In genomic region chr6:31877651-31878161, GRCh38 we compare ENCODE assay signal across 12 cellular contexts. TPM values are rescaled to one million over a fixed set of nuclear protein-coding genes. Genes with fewer than 3 reads are reported as not detected.
DNase-seq lines count a peak whose midpoint lies in the region; TF ChIP-seq lines count a peak whose summit lies in the region.
"Had no signal": no experiment of that assay in that cellular context is flagged by ENCODE, and none has a peak within 500 bp of the region (broad histone marks: within the 10 kb centered on the region; RNA-seq: fewer than 3 reads in every experiment).

No MANE protein-coding gene starts in this region.

- DNase-seq in DMS153 (lab: John Stamatoyannopoulos, UW), result peak; percentile 62
- peak; percentile 46 for DNase-seq in NCI-H2029 (lab: John Stamatoyannopoulos, UW)
- no peak for DNase-seq in progenitor cell of endocrine pancreas (ENCODE audit: low spot score, unreplicated experiment)
- DNase-seq in A673 (ENCODE audit: low spot score), result no peak
- DNase-seq in GM10248 (ENCODE audit: extremely low spot score), result no peak
- DNase-seq in NCI-H524 treated with DMSO at 0.1 percent for 48 hours (lab: John Stamatoyannopoulos, UW), result no peak
- no peak for DNase-seq in activated CD4-positive, alpha-beta T cell treated with anti-CD3 and anti-CD28 coated beads, Interleukin-2, amount 10 ng/mL, durations not matched to agents 24 days and 14 days
- DNase-seq: activated B cell treated with CpG ODN at 0.5 μM for 24 hours, NCI-H524 had no signal

- H3K9me3 ChIP-seq in endocrine pancreas (ENCODE audit: control insufficient read depth, low read length) (no peaks in the 10 kb centered on the region), A673 (ENCODE audit: low read depth, low read length, poor library complexity, severe bottlenecking) (no peaks in the 10 kb centered on the region)

- CTCF ChIA-PET in A673 (lab: Charles Lee) (no interaction called here), GM10248 (lab: Yijun Ruan, JAX) (interaction anchor here (1.6 kb wide), 1 partner anchor 75 kb away, joined by 4 read pairs; no protein-coding TSS in a partner anchor)

- H3K4me3 Mint-ChIP-seq in progenitor cell of endocrine pancreas (ENCODE audit: low read depth), result peak overlapping the region; percentile 60
- no peak overlapping the region for H3K4me3 Mint-ChIP-seq in activated CD4-positive, alpha-beta T cell treated with anti-CD3 and anti-CD28 coated beads, Interleukin-2, amount 10 ng/mL, durations not matched to agents 24 days and 14 days
- H3K4me3 Mint-ChIP-seq: activated B cell treated with CpG ODN at 0.5 μM for 24 hours, CD14-positive monocyte had no signal

- H3K36me3 ChIP-seq in endocrine pancreas (ENCODE audit: control insufficient read depth, insufficient read depth, low read length) (peaks cover 10% of the 10 kb centered on the region), A673 (ENCODE audit: insufficient read depth, low read length, poor library complexity, severe bottlenecking) (peaks cover 30% of the 10 kb centered on the region)

- H3K9ac ChIP-seq in endocrine pancreas (ENCODE audit: control insufficient read depth, insufficient read depth, low read length), result peak overlapping the region; percentile 30

- H3K27me3 Mint-ChIP-seq in progenitor cell of endocrine pancreas, result no peaks in the 10 kb centered on the region
- H3K27me3 Mint-ChIP-seq in activated CD4-positive, alpha-beta T cell treated with anti-CD3 and anti-CD28 coated beads, Interleukin-2, amount 10 ng/mL, durations not matched to agents 24 days and 14 days, result no peaks in the 10 kb centered on the region
- H3K27me3 Mint-ChIP-seq: activated B cell treated with CpG ODN at 0.5 μM for 24 hours had no signal

- peaks cover 17% of the 10 kb centered on the region for H3K4me1 Mint-ChIP-seq in progenitor cell of endocrine pancreas (ENCODE audit: low read depth)
- peaks cover 2% of the 10 kb centered on the region for H3K4me1 Mint-ChIP-seq in activated CD4-positive, alpha-beta T cell treated with anti-CD3 and anti-CD28 coated beads, Interleukin-2, amount 10 ng/mL, durations not matched to agents 24 days and 14 days
- H3K4me1 Mint-ChIP-seq: activated B cell treated with CpG ODN at 0.5 μM for 24 hours, CD14-positive monocyte had no signal

- no peak overlapping the region for H3K4me3 ChIP-seq in endocrine pancreas (ENCODE audit: control insufficient read depth, insufficient read depth, low read length)
- no peak overlapping the region for H3K4me3 ChIP-seq in A673 (ENCODE audit: low read depth, low read length, poor library complexity, severe bottlenecking)

- intact Hi-C loops in A673 (cut with micrococcal nuclease; ENCODE audit: unreplicated experiment), result no loop called here
- intact Hi-C loops in activated CD4-positive, alpha-beta T cell treated with anti-CD3 and anti-CD28 coated beads, Interleukin-2, amount 10 ng/mL, durations not matched to agents 24 days and 14 days (cut with micrococcal nuclease), result no loop called here

- no peak overlapping the region for H3K27ac ChIP-seq in A673 (ENCODE audit: low read depth, low read length, poor library complexity, severe bottlenecking)

- no peaks in the 10 kb centered on the region for H3K27me3 ChIP-seq in endocrine pancreas (ENCODE audit: control insufficient read depth, insufficient read depth, low read length)
- H3K27me3 ChIP-seq in A673 (replicated peaks; ENCODE audit: insufficient read depth, low read depth, low read length, poor library complexity), result no peaks in the 10 kb centered on the region

- H3K36me3 Mint-ChIP-seq in progenitor cell of endocrine pancreas (ENCODE audit: insufficient read depth), result peaks cover 14% of the 10 kb centered on the region
- H3K36me3 Mint-ChIP-seq in activated CD4-positive, alpha-beta T cell treated with anti-CD3 and anti-CD28 coated beads, Interleukin-2, amount 10 ng/mL, durations not matched to agents 24 days and 14 days (ENCODE audit: low read depth), result peaks cover 24% of the 10 kb centered on the region

- no peaks in the 10 kb centered on the region for H3K9me3 Mint-ChIP-seq in progenitor cell of endocrine pancreas (ENCODE audit: low read depth)
- no peaks in the 10 kb centered on the region for H3K9me3 Mint-ChIP-seq in activated CD4-positive, alpha-beta T cell treated with anti-CD3 and anti-CD28 coated beads, Interleukin-2, amount 10 ng/mL, durations not matched to agents 24 days and 14 days
- H3K9me3 Mint-ChIP-seq: activated B cell treated with CpG ODN at 0.5 μM for 24 hours had no signal

- H3K27ac Mint-ChIP-seq in progenitor cell of endocrine pancreas, result peak overlapping the region; percentile 91
- H3K27ac Mint-ChIP-seq in activated CD4-positive, alpha-beta T cell treated with anti-CD3 and anti-CD28 coated beads, Interleukin-2, amount 10 ng/mL, durations not matched to agents 24 days and 14 days, result no peak overlapping the region
- H3K27ac Mint-ChIP-seq: activated B cell treated with CpG ODN at 0.5 μM for 24 hours had no signal

- no TSS peak for BruUV-seq in A673 (replicated peaks; lab: Mats Ljungman, UMichigan)

- TF ChIP-seq CTCF in progenitor cell of endocrine pancreas (IDR thresholded peaks at IDR 0.05; ENCODE audit: unreplicated experiment) (no peak), A673 (conservative IDR thresholded peaks at IDR 0.05; ENCODE audit: low read depth, low read length) (no peak), GM10248 (IDR thresholded peaks at IDR 0.05; ENCODE audit: control extremely low read depth, extremely low read depth, low read depth, missing control alignments) (no peak)

- POLR2A ChIA-PET in A673 (lab: Charles Lee; ENCODE audit: low non-redundant PET) (no interaction called here), GM10248 (lab: Yijun Ruan, JAX) (no interaction called here)

- H3K4me1 ChIP-seq in endocrine pancreas (ENCODE audit: control insufficient read depth, insufficient read depth, low read length), result no peaks in the 10 kb centered on the region
- H3K4me1 ChIP-seq in A673 (ENCODE audit: insufficient read depth, low read length, poor library complexity, severe bottlenecking), result no peaks in the 10 kb centered on the region

RNA-seq across cellular contexts. Expression of gene SLC44A4, which starts 1.1 kb away (rescaled TPM):
- 17.5 and 19.1 TPM in 2 replicates for total RNA-seq in progenitor cell of endocrine pancreas
- not detected in 2 replicates for total RNA-seq in A673 (2021)
- 0.21 TPM in 1 of 2 replicates, not detected in the other for total RNA-seq in activated CD4-positive, alpha-beta T cell treated with anti-CD3 and anti-CD28 coated beads, Interleukin-2, amount 10 ng/mL, durations not matched to agents 24 days and 14 days
- total RNA-seq: activated B cell treated with CpG ODN at 0.5 μM for 24 hours had no signal

RNA-seq across cellular contexts. Expression of gene NEU1, which starts 15.1 kb away (rescaled TPM):
- total RNA-seq in progenitor cell of endocrine pancreas, result 52.4 and 57.4 TPM in 2 replicates
- total RNA-seq in A673 (2021), result 28.5 and 34.3 TPM in 2 replicates
- 20.4 and 22.2 TPM in 2 replicates for total RNA-seq in activated CD4-positive, alpha-beta T cell treated with anti-CD3 and anti-CD28 coated beads, Interleukin-2, amount 10 ng/mL, durations not matched to agents 24 days and 14 days

RNA-seq across cellular contexts. Expression of gene EHMT2, which starts 19.8 kb away (rescaled TPM):
- total RNA-seq in progenitor cell of endocrine pancreas, result 161 and 175 TPM in 2 replicates
- total RNA-seq in A673 (2021), result 117 TPM in 2 replicates
- total RNA-seq in activated CD4-positive, alpha-beta T cell treated with anti-CD3 and anti-CD28 coated beads, Interleukin-2, amount 10 ng/mL, durations not matched to agents 24 days and 14 days, result 73.5 and 79.3 TPM in 2 replicates

RNA-seq across cellular contexts. Expression of gene ZBTB12, which starts 24.2 kb away (rescaled TPM):
- total RNA-seq in progenitor cell of endocrine pancreas (47.1 and 55.5 TPM in 2 replicates), A673 (2021) (21.3 and 25.5 TPM in 2 replicates)
- 3.7 and 4.6 TPM in 2 replicates for total RNA-seq in activated CD4-positive, alpha-beta T cell treated with anti-CD3 and anti-CD28 coated beads, Interleukin-2, amount 10 ng/mL, durations not matched to agents 24 days and 14 days

RNA-seq across cellular contexts. Expression of gene C2, which starts 49.8 kb away (rescaled TPM):
- total RNA-seq in progenitor cell of endocrine pancreas (0.47 and 0.65 TPM in 2 replicates), A673 (2021) (0.56 and 1.2 TPM in 2 replicates)
- 0.30 and 0.43 TPM in 2 replicates for total RNA-seq in activated CD4-positive, alpha-beta T cell treated with anti-CD3 and anti-CD28 coated beads, Interleukin-2, amount 10 ng/mL, durations not matched to agents 24 days and 14 days
- total RNA-seq: pulmonary artery endothelial cell had no signal

Comparison
In these comparisons a context has a peak if more than half of its experiments do, and no peak if none do; other contexts are left out.
1. DNase-seq: peak in DMS153 (single experiment) and NCI-H2029 (single experiment); none in progenitor cell of endocrine pancreas (single experiment), A673 (single experiment), GM10248 (single experiment), NCI-H524 treated with DMSO at 0.1 percent for 48 hours (single experiment) and activated CD4-positive, alpha-beta T cell treated with anti-CD3 and anti-CD28 coated beads, Interleukin-2, amount 10 ng/mL, durations not matched to agents 24 days and 14 days (single experiment).
2. RNA of gene SLC44A4, which starts 1.1 kb away (total RNA-seq): 17.5 to 19.1 TPM in progenitor cell of endocrine pancreas; not detected in A673 and 0.21 TPM in activated CD4-positive, alpha-beta T cell treated with anti-CD3 and anti-CD28 coated beads, Interleukin-2, amount 10 ng/mL, durations not matched to agents 24 days and 14 days; every median in the first group is over 10 times any median in the second.